Comparison of ENCODE assay signal across 25 cellular contexts in genomic region chr5:1062761-1063568, GRCh38.
"Had no signal": no experiment of that assay in that cellular context is flagged by ENCODE, and none has a peak within 500 bp of the region (broad histone marks: within the 10 kb centered on the region; RNA-seq: fewer than 3 reads in every experiment).

No MANE protein-coding gene starts in this region.

- H3K27ac Mint-ChIP-seq: activated naive CD8-positive, alpha-beta T cell treated with anti-CD3 and anti-CD28 coated beads, Interleukin-2, amount 50 U/mL, for 24 hours had no signal

- H3K4me2 ChIP-seq: PC-9 had no signal

- H3K4me3 ChIP-seq: ascending aorta, body of pancreas, PC-9, SK-N-MC had no signal

- DNase-seq: activated CD4-positive, alpha-beta T cell treated with anti-CD3 and anti-CD28 coated beads for 48 hours; activated CD4-positive, alpha-beta T cell treated with anti-CD3 and anti-CD28 coated beads, Interleukin-2, amount 50 U/mL, for 4 hours; activated CD4-positive, CD25-positive, alpha-beta regulatory T cell treated with anti-CD3 and anti-CD28 coated beads, Interleukin-2, amount 50 U/mL, for 72 hours; activated CD8-positive, alpha-beta memory T cell treated with anti-CD3 and anti-CD28 coated beads for 24 hours; activated effector memory CD4-positive, alpha-beta T cell treated with anti-CD3 and anti-CD28 coated beads, Interleukin-2, amount 50 U/mL, for 16 hours; activated naive CD4-positive, alpha-beta T cell treated with Interleukin-2 at 50 U/mL for 16 hours; activated naive CD8-positive, alpha-beta T cell treated with anti-CD3 and anti-CD28 coated beads, Interleukin-2, amount 50 U/mL, for 24 hours; activated T-cell treated with anti-CD3 and anti-CD28 coated beads, Interleukin-2, amount 50 U/mL, for 4 hours; amniotic stem cell; body of pancreas; Kasumi-1; KBM-7; NCI-H1048; NCI-H146; NCI-H187 treated with DMSO at 0.1 percent for 48 hours; NCI-H2081 treated with DMSO at 0.1 percent for 48 hours; NCI-H446; NCI-H524; PC-9; SW 1271 had no signal

- H3K4me3 Mint-ChIP-seq: activated naive CD8-positive, alpha-beta T cell treated with anti-CD3 and anti-CD28 coated beads, Interleukin-2, amount 50 U/mL, for 24 hours; activated T-cell treated with anti-CD3 and anti-CD28 coated beads, Interleukin-2, amount 50 U/mL, for 4 hours; central memory CD8-positive, alpha-beta T cell; WTC11 had no signal

- H3K27me3 Mint-ChIP-seq: activated naive CD8-positive, alpha-beta T cell treated with anti-CD3 and anti-CD28 coated beads, Interleukin-2, amount 50 U/mL, for 24 hours; central memory CD8-positive, alpha-beta T cell had no signal

- H3K27me3 ChIP-seq: ascending aorta, body of pancreas had no signal

- H3K9me3 Mint-ChIP-seq: activated naive CD4-positive, alpha-beta T cell treated with anti-CD3 and anti-CD28 coated beads, Interleukin-2, amount 50 U/mL, for 72 hours; activated naive CD8-positive, alpha-beta T cell treated with anti-CD3 and anti-CD28 coated beads, Interleukin-2, amount 50 U/mL, for 24 hours; activated T-cell treated with anti-CD3 and anti-CD28 coated beads, Interleukin-2, amount 50 U/mL, for 4 hours; central memory CD8-positive, alpha-beta T cell; WTC11 had no signal

- H3K27ac ChIP-seq: ascending aorta, body of pancreas, PC-9, SK-N-MC had no signal

- H3K9me3 ChIP-seq: ascending aorta, body of pancreas had no signal

- ATAC-seq: activated naive CD4-positive, alpha-beta T cell treated with anti-CD3 and anti-CD28 coated beads, Interleukin-2, amount 50 U/mL, for 72 hours; activated naive CD8-positive, alpha-beta T cell treated with anti-CD3 and anti-CD28 coated beads, Interleukin-2, amount 50 U/mL, for 24 hours; activated T-cell treated with anti-CD3 and anti-CD28 coated beads, Interleukin-2, amount 50 U/mL, for 4 hours; body of pancreas; WTC11 had no signal

- H2AFZ ChIP-seq: PC-9 had no signal

- H3K4me1 ChIP-seq: ascending aorta, body of pancreas had no signal

- H3K4me1 Mint-ChIP-seq: activated naive CD8-positive, alpha-beta T cell treated with anti-CD3 and anti-CD28 coated beads, Interleukin-2, amount 50 U/mL, for 24 hours; central memory CD8-positive, alpha-beta T cell; WTC11 had no signal

- H3K36me3 Mint-ChIP-seq: activated naive CD4-positive, alpha-beta T cell treated with anti-CD3 and anti-CD28 coated beads, Interleukin-2, amount 50 U/mL, for 72 hours had no signal
